In the genomic region with DNA sequence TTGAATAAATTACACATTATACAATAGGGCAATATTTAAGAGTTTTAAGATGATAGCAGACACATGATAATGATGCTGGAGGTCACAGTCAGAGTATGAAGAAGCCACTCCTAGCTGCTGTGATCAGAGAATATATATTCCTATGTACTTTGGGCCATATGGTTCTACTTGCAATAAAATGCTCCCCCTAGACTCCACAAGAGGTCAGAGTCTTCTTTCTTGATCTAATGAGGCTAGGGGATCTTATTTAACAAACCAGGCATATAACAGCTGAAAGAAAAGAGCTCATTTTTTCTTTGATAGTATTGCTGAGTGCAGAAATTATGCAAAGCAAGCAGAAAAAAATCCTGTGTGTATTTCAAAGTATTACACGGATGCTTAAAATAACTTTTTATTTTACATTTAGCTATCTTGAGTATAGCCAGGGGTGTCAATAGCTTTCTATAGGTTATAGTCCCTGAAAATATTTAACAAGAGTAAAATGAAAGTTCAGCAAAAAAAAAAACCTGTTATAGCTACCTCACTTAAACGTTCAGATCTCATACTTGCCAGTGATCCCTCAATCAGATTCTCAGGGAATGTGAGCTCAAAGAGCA, we compare ENCODE assay signal across 11 cellular contexts.
A peak's percentile ranks its signal among the peaks of the same experiment; 100 is the strongest.
DNase-seq lines count a peak whose midpoint lies in the region; TF ChIP-seq lines count a peak whose summit lies in the region.
"Had no signal": no experiment of that assay in that cellular context is flagged by ENCODE, and none has a peak within 500 bp of the region (broad histone marks: within the 10 kb centered on the region; RNA-seq: fewer than 3 reads in every experiment).

No MANE protein-coding gene starts in this region.

- H4K20me1 ChIP-seq in mammary epithelial cell (ENCODE audit: insufficient read depth, low read length), result no peaks in the 10 kb centered on the region

- CTCF ChIA-PET in mammary epithelial cell (lab: Charles Lee; ENCODE audit: low non-redundant PET), result interaction anchor here (0.6 to 0.9 kb wide), 2 partner anchors 183 to 424 kb away, joined by 3 to 6 read pairs; no protein-coding TSS in a partner anchor

- DNase-seq in NCI-H1417 (lab: John Stamatoyannopoulos, UW) (peak in 2 of 3 experiments; percentile 3 to 57), NCI-H1417 treated with DMSO at 0.1 percent for 48 hours (lab: John Stamatoyannopoulos, UW) (no peak), NCI-H2171 (lab: John Stamatoyannopoulos, UW) (peak; percentile 17), mammary epithelial cell (no peak), osteocyte (ENCODE audit: extremely low spot score, unreplicated experiment) (no peak), COLO829 (ENCODE audit: low spot score) (no peak)
- DNase-seq in stimulated activated CD4-positive, alpha-beta T cell treated with anti-CD3 and anti-CD28 coated beads, Interleukin-15, amount 100 ng/mL, for 24 hours, result no peak
- DNase-seq in activated CD8-positive, alpha-beta memory T cell treated with anti-CD3 and anti-CD28 coated beads, Interleukin-2, amount 50 U/mL, for 4 hours, result no peak
- DNase-seq: caudate nucleus, NCI-H1436 had no signal

- H3K9me3 Mint-ChIP-seq in osteocyte (ENCODE audit: unreplicated experiment), result no peaks in the 10 kb centered on the region

- in situ Hi-C loops in mammary epithelial cell (cut with MboI; ENCODE audit: low sequenced_read_pairs in 2 of 2), result no loop called here

- peaks cover 11% of the 10 kb centered on the region for H3K4me1 Mint-ChIP-seq in osteocyte (ENCODE audit: unreplicated experiment)

- peaks cover 6% of the 10 kb centered on the region for H3K27me3 Mint-ChIP-seq in osteocyte (ENCODE audit: unreplicated experiment)

- H3K4me2 ChIP-seq in mammary epithelial cell (ENCODE audit: insufficient read depth, low read depth, low read length), result no peak overlapping the region

- no peaks in the 10 kb centered on the region for H3K4me1 ChIP-seq in mammary epithelial cell (ENCODE audit: insufficient read depth, low read length)

- peak; percentile 6 to 23 for TF ChIP-seq CTCF in mammary epithelial cell (conservative IDR thresholded peaks at IDR 0.05 in 1 of 2, IDR thresholded peaks at IDR 0.05 in 1 of 2; ENCODE audit: extremely low read depth in 1 of 2, insufficient read depth in 1 of 2, low read depth in 1 of 2, low read length in 2 of 2)
- TF ChIP-seq CTCF in osteocyte (IDR thresholded peaks at IDR 0.05), result peak; percentile 42

- no peak overlapping the region for H3K4me3 Mint-ChIP-seq in osteocyte (ENCODE audit: unreplicated experiment)

- no peak overlapping the region for H3K9ac ChIP-seq in mammary epithelial cell (ENCODE audit: insufficient read depth, low read length)

- no peaks in the 10 kb centered on the region for H3K27me3 ChIP-seq in mammary epithelial cell (ENCODE audit: insufficient read depth, low read length)

- dilution Hi-C loops in mammary epithelial cell (cut with HindIII; ENCODE audit: low sequenced_read_pairs), result no loop called here

- H3K4me3 ChIP-seq in mammary epithelial cell (replicated peaks in 1 of 3; ENCODE audit: insufficient read depth in 1 of 3, low read depth in 2 of 3, low read length in 3 of 3), result no peak overlapping the region
- H3K4me3 ChIP-seq: thoracic aorta had no signal

- intact Hi-C loops in mammary epithelial cell (cut with micrococcal nuclease), result loop anchor here (2.0 to 10.0 kb wide), 3 partner anchors 184 to 696 kb away; no protein-coding TSS in a partner anchor

- no peaks in the 10 kb centered on the region for H3K36me3 ChIP-seq in mammary epithelial cell (ENCODE audit: insufficient read depth, low read length)
- H3K36me3 ChIP-seq: thoracic aorta had no signal

- no peaks in the 10 kb centered on the region for H3K36me3 Mint-ChIP-seq in osteocyte (ENCODE audit: unreplicated experiment)

- no peaks in the 10 kb centered on the region for H3K9me3 ChIP-seq in mammary epithelial cell (replicated peaks; ENCODE audit: insufficient read depth, low read length)
- H3K9me3 ChIP-seq: thoracic aorta had no signal

- WGBS in mammary epithelial cell (ENCODE audit: low coverage, missing lambda C conversion rate), result 37% methylated on average over 2 of the region's 2 CpGs

- H3K27ac Mint-ChIP-seq in osteocyte (ENCODE audit: unreplicated experiment), result no peak overlapping the region

- no TSS peak for BruUV-seq in mammary epithelial cell (replicated peaks; lab: Mats Ljungman, UMichigan)

- no peak overlapping the region for H2AFZ ChIP-seq in mammary epithelial cell (ENCODE audit: low read depth, low read length)

- H3K27ac ChIP-seq in mammary epithelial cell (ENCODE audit: insufficient read depth, low read depth, low read length), result no peak overlapping the region
- H3K27ac ChIP-seq: thoracic aorta had no signal

- no peaks in the 10 kb centered on the region for H3K79me2 ChIP-seq in mammary epithelial cell (ENCODE audit: insufficient read depth, low read length)

Comparison
In these comparisons a context has a peak if more than half of its experiments do, and no peak if none do; other contexts are left out.
1. DNase-seq: peak in NCI-H1417 (2 of 3) and NCI-H2171 (single experiment); none in NCI-H1417 treated with DMSO at 0.1 percent for 48 hours (single experiment), mammary epithelial cell (single experiment), osteocyte (single experiment), stimulated activated CD4-positive, alpha-beta T cell treated with anti-CD3 and anti-CD28 coated beads, Interleukin-15, amount 100 ng/mL, for 24 hours (single experiment), activated CD8-positive, alpha-beta memory T cell treated with anti-CD3 and anti-CD28 coated beads, Interleukin-2, amount 50 U/mL, for 4 hours (single experiment) and COLO829 (single experiment).